ENCODE assay signal across 12 cellular contexts in the genomic region with DNA sequence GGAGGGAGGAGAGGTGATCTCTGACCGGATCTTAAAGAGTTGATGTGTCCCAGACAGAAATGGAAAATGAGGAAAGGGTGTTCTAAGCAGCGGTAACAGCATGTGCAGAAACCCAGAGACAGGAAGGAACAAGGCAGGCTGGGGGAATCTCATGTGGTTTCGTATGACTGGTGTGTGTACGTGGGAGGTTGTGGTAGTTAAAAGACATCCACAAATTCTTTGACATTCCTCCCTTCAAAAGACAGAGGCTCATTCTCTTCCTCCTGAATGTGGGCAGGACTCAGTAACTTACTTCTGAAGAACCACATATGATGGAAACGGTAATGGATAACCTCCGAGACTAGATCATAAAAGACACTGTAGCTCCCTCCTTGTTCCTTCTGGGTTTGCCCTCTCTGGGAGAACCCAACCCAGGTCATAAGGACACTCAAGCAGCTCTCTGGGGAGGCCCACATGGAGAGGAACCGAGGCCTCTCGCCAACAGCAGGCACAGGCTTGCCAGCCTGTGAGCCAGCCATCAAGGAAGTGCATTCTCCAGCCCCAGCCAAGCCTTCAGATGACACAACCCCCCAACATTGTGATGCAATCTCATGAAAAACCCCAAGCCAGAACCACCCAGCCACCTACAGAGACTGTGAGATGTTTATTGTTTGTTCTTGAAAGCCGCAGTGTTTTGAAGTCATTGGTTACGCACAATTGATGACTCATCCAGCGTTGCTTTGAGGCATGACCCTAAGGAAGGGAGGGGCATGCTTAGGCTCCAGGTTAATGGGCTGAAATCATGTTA.
A peak's percentile ranks its signal among the peaks of the same experiment; 100 is the strongest.
DNase-seq lines count a peak whose midpoint lies in the region; ATAC-seq, FAIRE-seq and TF ChIP-seq lines count a peak whose summit lies in the region.
"Had no signal": no experiment of that assay in that cellular context is flagged by ENCODE, and none has a peak within 500 bp of the region (broad histone marks: within the 10 kb centered on the region; RNA-seq: fewer than 3 reads in every experiment).

No MANE protein-coding gene starts in this region.

- H3K9me3 Mint-ChIP-seq in progenitor cell of endocrine pancreas (ENCODE audit: low read depth) = no peaks in the 10 kb centered on the region

- intact Hi-C loops in PC-3 (cut with micrococcal nuclease) = no loop called here

- H4K20me1 ChIP-seq in PC-3 (ENCODE audit: low read length) = no peaks in the 10 kb centered on the region

- BruUV-seq in PC-3 (replicated peaks; lab: Mats Ljungman, UMichigan) = no TSS peak

- H3K27me3 ChIP-seq in PC-3 (ENCODE audit: low read length) (no peaks in the 10 kb centered on the region), bronchial epithelial cell (ENCODE audit: control insufficient read depth, insufficient read depth, low read length) (no peaks in the 10 kb centered on the region)

- H3K27me3 Mint-ChIP-seq in progenitor cell of endocrine pancreas = peaks cover 23% of the 10 kb centered on the region

- H3K36me3 ChIP-seq in PC-3 (ENCODE audit: low read depth, low read length) (no peaks in the 10 kb centered on the region), bronchial epithelial cell (ENCODE audit: control insufficient read depth, insufficient read depth, low read length) (no peaks in the 10 kb centered on the region)

- H3K27ac Mint-ChIP-seq in progenitor cell of endocrine pancreas = no peak overlapping the region
- H3K27ac Mint-ChIP-seq: activated naive CD8-positive, alpha-beta T cell treated with anti-CD3 and anti-CD28 coated beads, Interleukin-2, amount 10 ng/mL, durations not matched to agents 7 days and 5 days; CD14-positive monocyte had no signal

- peak in 2 of 3 donors; percentile 12 to 27 for DNase-seq in stimulated activated CD4-positive, alpha-beta T cell treated with anti-CD3 and anti-CD28 coated beads, Interleukin-12 subunit alpha, Interleukin-12 subunit beta, amount 100 ng/mL, for 48 hours (ENCODE audit: low read depth in 2 of 3, low spot score in 1 of 3)
- DNase-seq in stimulated activated CD4-positive, alpha-beta T cell treated with anti-CD3 and anti-CD28 coated beads, Interleukin-4, amount 100 ng/mL, for 1 hour = no peak
- peak; percentile 32 for DNase-seq in PC-3
- peak; percentile 93 for DNase-seq in bronchial epithelial cell (ENCODE audit: low read depth)
- DNase-seq in stimulated activated naive CD8-positive, alpha-beta T cell treated with anti-CD3 and anti-CD28 coated beads, Interleukin-15, Interleukin-2, amounts not matched to agents 100 U/mL and 50 U/mL, for 24 hours = no peak
- DNase-seq in NCI-H1694 (lab: John Stamatoyannopoulos, UW) = no peak
- no peak for DNase-seq in progenitor cell of endocrine pancreas (ENCODE audit: low spot score, unreplicated experiment)
- DNase-seq in effector CD4-positive, alpha-beta T cell = no peak
- DNase-seq: activated naive CD8-positive, alpha-beta T cell treated with anti-CD3 and anti-CD28 coated beads, Interleukin-2, amount 10 ng/mL, durations not matched to agents 7 days and 5 days; NCI-H1048; SK-N-SH had no signal

- no peaks in the 10 kb centered on the region for H3K4me1 Mint-ChIP-seq in progenitor cell of endocrine pancreas (ENCODE audit: low read depth)
- H3K4me1 Mint-ChIP-seq: CD14-positive monocyte had no signal

- H3K4me1 ChIP-seq in PC-3 (ENCODE audit: insufficient read depth, low read length) = peaks cover 7% of the 10 kb centered on the region; the same call in 1 of the 2 replicates

- POLR2A ChIA-PET in PC-3 (lab: Charles Lee; ENCODE audit: unreplicated experiment) = no interaction called here

- FAIRE-seq in bronchial epithelial cell (lab: Jason Lieb, UNC) = peak; percentile 97

- no peak overlapping the region for H3K4me2 ChIP-seq in PC-3 (ENCODE audit: low read length)
- H3K4me2 ChIP-seq: SK-N-SH had no signal

- no peaks in the 10 kb centered on the region for H3F3A ChIP-seq in PC-3 (ENCODE audit: low read length, unreplicated experiment)

- CTCF ChIA-PET in PC-3 (lab: Charles Lee) = no interaction called here

- H2AFZ ChIP-seq in PC-3 (ENCODE audit: low read length) = no peak overlapping the region

- H3K9ac ChIP-seq in PC-3 (ENCODE audit: low read length) = no peak overlapping the region
- H3K9ac ChIP-seq: SK-N-SH had no signal

- H3K27ac ChIP-seq in PC-3 (ENCODE audit: low read length) = no peak overlapping the region

- no peaks in the 10 kb centered on the region for H3K79me2 ChIP-seq in PC-3 (ENCODE audit: low read length)

- H3K9me3 ChIP-seq in PC-3 (ENCODE audit: low read length) = 0 out of 2 replicates have a peak, but pooled peaks cover 3% of the 10 kb centered on the region
- H3K9me3 ChIP-seq: SK-N-SH had no signal

- H3K4me3 Mint-ChIP-seq in progenitor cell of endocrine pancreas (ENCODE audit: low read depth) = no peak overlapping the region
- H3K4me3 Mint-ChIP-seq: activated naive CD8-positive, alpha-beta T cell treated with anti-CD3 and anti-CD28 coated beads, Interleukin-2, amount 10 ng/mL, durations not matched to agents 7 days and 5 days; CD14-positive monocyte had no signal

- ATAC-seq in PC-3 = peak; percentile 16; the same call in 1 of the 2 replicates
- peak; percentile 30 for ATAC-seq in stimulated activated naive CD8-positive, alpha-beta T cell treated with anti-CD3 and anti-CD28 coated beads, Interleukin-15, Interleukin-2, amounts not matched to agents 100 U/mL and 50 U/mL, for 24 hours

- no peaks in the 10 kb centered on the region for H3K36me3 Mint-ChIP-seq in progenitor cell of endocrine pancreas (ENCODE audit: insufficient read depth)
- H3K36me3 Mint-ChIP-seq: activated naive CD8-positive, alpha-beta T cell treated with anti-CD3 and anti-CD28 coated beads, Interleukin-2, amount 10 ng/mL, durations not matched to agents 7 days and 5 days; CD14-positive monocyte had no signal

- H3K9me2 ChIP-seq in PC-3 (replicated peaks; ENCODE audit: low read length) = no peaks in the 10 kb centered on the region
- H3K9me2 ChIP-seq: SK-N-SH had no signal

- TF ChIP-seq CTCF in PC-3 (conservative IDR thresholded peaks at IDR 0.05; ENCODE audit: low read depth, low read length) = no peak
- no peak for TF ChIP-seq CTCF in bronchial epithelial cell (IDR thresholded peaks at IDR 0.05; ENCODE audit: insufficient read depth, low read length, severe bottlenecking)
- no peak for TF ChIP-seq CTCF in progenitor cell of endocrine pancreas (IDR thresholded peaks at IDR 0.05; ENCODE audit: unreplicated experiment)

- no peak overlapping the region for H3K4me3 ChIP-seq in PC-3 (ENCODE audit: low read length)
- no peak overlapping the region for H3K4me3 ChIP-seq in bronchial epithelial cell (ENCODE audit: low read depth, low read length)

Comparison
In these comparisons a context has a peak if more than half of its experiments do, and no peak if none do; other contexts are left out.
1. DNase-seq: peak in stimulated activated CD4-positive, alpha-beta T cell treated with anti-CD3 and anti-CD28 coated beads, Interleukin-12 subunit alpha, Interleukin-12 subunit beta, amount 100 ng/mL, for 48 hours (2 of 3), PC-3 (single experiment) and bronchial epithelial cell (single experiment); none in stimulated activated CD4-positive, alpha-beta T cell treated with anti-CD3 and anti-CD28 coated beads, Interleukin-4, amount 100 ng/mL, for 1 hour (single experiment), stimulated activated naive CD8-positive, alpha-beta T cell treated with anti-CD3 and anti-CD28 coated beads, Interleukin-15, Interleukin-2, amounts not matched to agents 100 U/mL and 50 U/mL, for 24 hours (single experiment), NCI-H1694 (single experiment), progenitor cell of endocrine pancreas (single experiment) and effector CD4-positive, alpha-beta T cell (single experiment).